Comparison of ENCODE assay signal across 22 cellular contexts in the genomic region with DNA sequence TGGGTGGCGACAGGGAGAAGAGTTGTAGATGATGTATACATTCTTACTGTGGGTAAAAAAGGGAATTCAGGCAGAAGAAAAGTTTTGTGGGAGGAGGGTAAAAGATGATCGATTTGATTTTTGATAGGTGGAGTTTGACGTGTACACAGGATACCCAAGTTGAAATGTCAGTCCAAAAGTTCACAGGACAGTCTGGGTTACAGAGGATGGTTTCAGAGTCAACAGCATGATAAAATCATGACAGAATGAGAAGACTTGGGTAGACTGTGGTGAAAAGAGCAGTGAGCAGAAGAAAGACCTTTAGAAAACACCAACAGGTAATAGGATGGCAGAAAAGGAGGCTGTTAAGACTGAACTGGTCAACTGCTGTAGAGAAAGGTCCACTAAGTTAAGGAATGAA.
"Had no signal": no experiment of that assay in that cellular context is flagged by ENCODE, and none has a peak within 500 bp of the region (broad histone marks: within the 10 kb centered on the region; RNA-seq: fewer than 3 reads in every experiment).

No MANE protein-coding gene starts in this region.

- H3K27me3 ChIP-seq: esophagus muscularis mucosa, gastrocnemius medialis had no signal

- H3K9me3 ChIP-seq: esophagus muscularis mucosa, gastrocnemius medialis, heart right ventricle, left ventricle myocardium inferior, lower lobe of right lung had no signal

- H3K4me1 ChIP-seq: esophagus muscularis mucosa, gastrocnemius medialis, lower lobe of right lung had no signal

- FAIRE-seq: colon, endothelial cell of umbilical vein, kidney had no signal

- H3K4me3 ChIP-seq: coronary artery, dorsolateral prefrontal cortex, esophagus muscularis mucosa, gastrocnemius medialis, heart right ventricle, left ventricle myocardium inferior, lower lobe of right lung had no signal

- DNase-seq: dermis blood vessel endothelial cell; dorsolateral prefrontal cortex; effector CD4-positive, alpha-beta T cell; effector memory CD4-positive, alpha-beta T cell; foreskin melanocyte; gastrocnemius medialis; glutamatergic neuron; head of caudate nucleus; heart right ventricle; hippocampal formation; immature natural killer cell; islet precursor cell; kidney; kidney glomerular epithelial cell; left ventricle myocardium inferior; lower lobe of right lung; mesendoderm; midbrain had no signal

- H3K27ac ChIP-seq: coronary artery, dorsolateral prefrontal cortex, esophagus muscularis mucosa, gastrocnemius medialis, heart right ventricle, left ventricle myocardium inferior, lower lobe of right lung had no signal

- ATAC-seq: gastrocnemius medialis, heart right ventricle, lower lobe of right lung had no signal

- H3K36me3 ChIP-seq: esophagus muscularis mucosa, gastrocnemius medialis, heart right ventricle, left ventricle myocardium inferior, lower lobe of right lung had no signal
